ENCODE assay signal across 19 cellular contexts in genomic region chr11:30876228-30876627, GRCh38.
DNase-seq lines count a peak whose midpoint lies in the region; ATAC-seq and TF ChIP-seq lines count a peak whose summit lies in the region.
"Had no signal": no experiment of that assay in that cellular context is flagged by ENCODE, and none has a peak within 500 bp of the region (broad histone marks: within the 10 kb centered on the region; RNA-seq: fewer than 3 reads in every experiment).

No MANE protein-coding gene starts in this region.

- H3K4me3 Mint-ChIP-seq in MCF 10A (ENCODE audit: unreplicated experiment) = no peak overlapping the region
- H3K4me3 Mint-ChIP-seq: CD14-positive monocyte; CD4-positive, alpha-beta memory T cell; HFFc6 had no signal

- in situ Hi-C loops in mammary epithelial cell (cut with MboI; ENCODE audit: low sequenced_read_pairs in 2 of 2) = no loop called here

- no peak for TF ChIP-seq POLR2A in heart left ventricle (IDR thresholded peaks at IDR 0.05)

- no TSS peak for BruUV-seq in MCF 10A (replicated peaks; lab: Mats Ljungman, UMichigan)
- BruUV-seq in mammary epithelial cell (replicated peaks; lab: Mats Ljungman, UMichigan) = no TSS peak

- peak overlapping the region; percentile 2 for H3K27ac Mint-ChIP-seq in MCF 10A (ENCODE audit: low read depth, unreplicated experiment)
- H3K27ac Mint-ChIP-seq: CD14-positive monocyte; CD4-positive, alpha-beta memory T cell; HFFc6 had no signal

- ATAC-seq in heart left ventricle = peak; percentile 46 to 88 (median 68)
- peak; percentile 84 for ATAC-seq in left ventricle myocardium superior
- no peak for ATAC-seq in HG03095 (IDR thresholded peaks at IDR 0.05; ENCODE audit: unreplicated experiment)
- ATAC-seq: A549, HCT116 had no signal

- H3K36me3 Mint-ChIP-seq in MCF 10A (ENCODE audit: insufficient read depth, unreplicated experiment) = no peaks in the 10 kb centered on the region
- H3K36me3 Mint-ChIP-seq: CD14-positive monocyte; CD4-positive, alpha-beta memory T cell had no signal

- H3K4me1 ChIP-seq in mammary epithelial cell (ENCODE audit: insufficient read depth, low read length) (no peaks in the 10 kb centered on the region), heart left ventricle (peaks cover 0 to 59% (median 30%) of the 10 kb centered on the region in 12 donors)
- H3K4me1 ChIP-seq: A549, BLaER1 had no signal

- peaks cover 79% of the 10 kb centered on the region for H3K27me3 Mint-ChIP-seq in MCF 10A (ENCODE audit: insufficient read depth, unreplicated experiment)
- H3K27me3 Mint-ChIP-seq: CD4-positive, alpha-beta memory T cell had no signal

- H4K20me1 ChIP-seq in mammary epithelial cell (ENCODE audit: insufficient read depth, low read length) = no peaks in the 10 kb centered on the region
- H4K20me1 ChIP-seq: BLaER1 had no signal

- H3K4me1 Mint-ChIP-seq in MCF 10A (ENCODE audit: insufficient read depth, unreplicated experiment) = no peaks in the 10 kb centered on the region
- H3K4me1 Mint-ChIP-seq: CD14-positive monocyte; CD4-positive, alpha-beta memory T cell had no signal

- DNase-seq in MCF 10A (ENCODE audit: unreplicated experiment) (no peak), mammary epithelial cell (no peak), heart left ventricle (no peak), left ventricle myocardium superior (no peak), NCI-H2029 treated with DMSO at 0.1 percent for 48 hours (lab: John Stamatoyannopoulos, UW) (no peak), ureter (ENCODE audit: low spot score) (no peak)
- DNase-seq: Calu3; CD4-positive, alpha-beta memory T cell; DMS79 treated with DMSO at 0.1 percent for 48 hours; GF-D8; GOT3; H7; HFFc6 had no signal

- CTCF ChIA-PET in MCF 10A (lab: Yijun Ruan, JAX) = no interaction called here
- CTCF ChIA-PET in mammary epithelial cell (lab: Charles Lee; ENCODE audit: low non-redundant PET) = no interaction called here

- H3K27ac ChIP-seq in mammary epithelial cell (ENCODE audit: insufficient read depth, low read depth, low read length) (no peak overlapping the region), heart left ventricle (peak overlapping the region in 4 of 12 donors; percentile 4 to 40 (median 34))
- H3K27ac ChIP-seq: 22Rv1, A549, BLaER1 had no signal

- no peak for TF ChIP-seq CTCF in MCF 10A (IDR thresholded peaks at IDR 0.05; ENCODE audit: unreplicated experiment)
- TF ChIP-seq CTCF in mammary epithelial cell (conservative IDR thresholded peaks at IDR 0.05 in 1 of 2, IDR thresholded peaks at IDR 0.05 in 1 of 2; ENCODE audit: extremely low read depth in 1 of 2, insufficient read depth in 1 of 2, low read depth in 1 of 2, low read length in 2 of 2) = no peak
- no peak for TF ChIP-seq CTCF in heart left ventricle (IDR thresholded peaks at IDR 0.05)

- POLR2A ChIA-PET in MCF 10A (lab: Yijun Ruan, JAX) = no interaction called here

- dilution Hi-C loops in mammary epithelial cell (cut with HindIII; ENCODE audit: low sequenced_read_pairs) = no loop called here

- H3K9me3 ChIP-seq in mammary epithelial cell (replicated peaks; ENCODE audit: insufficient read depth, low read length) (no peaks in the 10 kb centered on the region), heart left ventricle (no peaks in the 10 kb centered on the region)
- H3K9me3 ChIP-seq: A549, BLaER1 had no signal

- no peak overlapping the region for H3K4me2 ChIP-seq in mammary epithelial cell (ENCODE audit: insufficient read depth, low read depth, low read length)
- H3K4me2 ChIP-seq: A549, BLaER1 had no signal

- intact Hi-C loops in MCF 10A (cut with micrococcal nuclease) = no loop called here
- intact Hi-C loops in mammary epithelial cell (cut with micrococcal nuclease) = no loop called here
- intact Hi-C loops in heart left ventricle (cut with DNase I) = loop anchor here in 2 of 10 donors (10.0 kb wide), 2 partner anchors 291 to 1001 kb away; partner anchors contain the start of gene MPPED2 (in 1 of the 2)
- intact Hi-C loops in left ventricle myocardium superior (cut with micrococcal nuclease) = no loop called here

- no peak overlapping the region for H2AFZ ChIP-seq in mammary epithelial cell (ENCODE audit: low read depth, low read length)

- H3K79me2 ChIP-seq in mammary epithelial cell (ENCODE audit: insufficient read depth, low read length) = no peaks in the 10 kb centered on the region

- no peaks in the 10 kb centered on the region for H3K9me3 Mint-ChIP-seq in MCF 10A (ENCODE audit: unreplicated experiment)

- H3K4me3 ChIP-seq in mammary epithelial cell (replicated peaks in 1 of 3; ENCODE audit: insufficient read depth in 1 of 3, low read depth in 2 of 3, low read length in 3 of 3) (no peak overlapping the region), heart left ventricle (no peak overlapping the region)
- H3K4me3 ChIP-seq: A549, BLaER1 had no signal

- H3K9ac ChIP-seq in mammary epithelial cell (ENCODE audit: insufficient read depth, low read length) = no peak overlapping the region
- H3K9ac ChIP-seq: BLaER1 had no signal

- 47% methylated on average over 2 of the region's 2 CpGs for WGBS in mammary epithelial cell (ENCODE audit: low coverage, missing lambda C conversion rate)
- 59 to 66% (median 62%) methylated on average over 2 of the region's 2 CpGs for WGBS in heart left ventricle, 4 donors

- H3K36me3 ChIP-seq in mammary epithelial cell (ENCODE audit: insufficient read depth, low read length) = no peaks in the 10 kb centered on the region
- H3K36me3 ChIP-seq in heart left ventricle = no peaks in the 10 kb centered on the region
- H3K36me3 ChIP-seq: BLaER1 had no signal

- H3K27me3 ChIP-seq in mammary epithelial cell (ENCODE audit: insufficient read depth, low read length) = no peaks in the 10 kb centered on the region
- H3K27me3 ChIP-seq in heart left ventricle = no peaks in the 10 kb centered on the region
- H3K27me3 ChIP-seq: BLaER1 had no signal
